ENCODE assay signal across 8 cellular contexts in the genomic region with DNA sequence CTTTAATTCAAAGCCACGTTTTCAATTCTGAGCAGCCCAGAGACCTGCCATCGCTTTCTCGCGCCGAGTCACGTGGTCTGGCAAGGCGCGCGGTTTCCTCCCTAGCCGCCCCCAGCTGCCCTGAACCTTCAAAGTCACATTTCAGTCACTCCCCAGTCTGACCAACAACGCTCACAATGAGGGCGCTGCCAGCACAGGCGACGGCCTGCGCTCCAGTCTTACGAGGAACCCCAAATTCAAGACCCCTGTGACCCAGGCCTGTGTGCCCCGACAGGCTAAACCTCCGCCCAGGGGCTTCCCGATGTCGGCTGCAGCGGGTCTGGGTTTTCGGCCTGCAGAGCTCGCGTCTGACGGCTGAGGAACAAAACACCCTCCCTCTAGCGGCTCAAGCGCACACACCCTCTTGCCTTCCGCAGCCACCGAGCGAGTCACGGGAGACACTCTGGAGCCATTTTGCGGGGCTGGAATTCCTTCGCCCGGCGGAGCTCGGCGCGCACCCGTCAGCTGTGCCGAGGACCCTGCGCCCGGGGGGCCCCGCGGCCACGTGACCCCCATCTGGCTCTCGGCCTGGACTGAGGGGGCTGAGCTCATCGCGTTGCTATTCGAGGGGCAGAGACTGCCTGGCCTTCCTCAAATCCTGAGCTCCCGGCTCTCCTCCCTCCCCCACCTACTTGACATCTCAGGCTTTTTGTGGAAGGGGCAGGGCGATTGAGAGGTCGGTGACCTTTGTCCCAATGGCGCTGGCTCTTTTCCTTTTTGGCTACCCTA.
DNase-seq lines count a peak whose midpoint lies in the region; ATAC-seq, FAIRE-seq and TF ChIP-seq lines count a peak whose summit lies in the region.

No MANE protein-coding gene starts in this region.

- peaks cover 92% of the 10 kb centered on the region for H3K4me1 Mint-ChIP-seq in chondrocyte (ENCODE audit: low read depth)

- peak overlapping the region; percentile 95 to 98 for H3K27ac ChIP-seq in kidney (ENCODE audit: low read depth in 2 of 2, low read length in 2 of 2)

- H3K27me3 Mint-ChIP-seq in chondrocyte (ENCODE audit: low read depth), result no peaks in the 10 kb centered on the region

- peak overlapping the region; percentile 62 to 64 for H3K4me3 ChIP-seq in kidney (ENCODE audit: low read length in 2 of 2)

- no peaks in the 10 kb centered on the region for H3K9me3 Mint-ChIP-seq in chondrocyte (ENCODE audit: low read depth)

- FAIRE-seq in GM12891 (lab: Jason Lieb, UNC) (no peak), kidney (lab: Jason Lieb, UNC) (no peak)

- H3K27ac Mint-ChIP-seq in chondrocyte (ENCODE audit: unreplicated experiment), result peak overlapping the region; percentile 97

- peaks cover 15 to 18% of the 10 kb centered on the region in 2 donors for H3K4me1 ChIP-seq in kidney (ENCODE audit: control insufficient read depth in 1 of 2, insufficient read depth in 1 of 2, low read depth in 1 of 2, low read length in 2 of 2)

- H3K4me3 Mint-ChIP-seq in chondrocyte (ENCODE audit: unreplicated experiment), result peak overlapping the region; percentile 62

- no peaks in the 10 kb centered on the region for H3K9me3 ChIP-seq in kidney (ENCODE audit: control insufficient read depth in 1 of 2, low read length in 2 of 2)

- no peaks in the 10 kb centered on the region for H3K36me3 ChIP-seq in kidney (ENCODE audit: control insufficient read depth in 1 of 2, insufficient read depth in 2 of 2, low read length in 2 of 2)

- TF ChIP-seq CTCF in chondrocyte (IDR thresholded peaks at IDR 0.05) (peak; percentile 83), kidney (IDR thresholded peaks at IDR 0.05; ENCODE audit: borderline replicate concordance, extremely low read depth, insufficient read depth) (peak; percentile 44)

- peaks cover 40% of the 10 kb centered on the region for H3K36me3 Mint-ChIP-seq in chondrocyte (ENCODE audit: low read depth)

- TF ChIP-seq POLR2A in GM12891 (IDR thresholded peaks at IDR 0.05; ENCODE audit: low read depth, low read length), result no peak

- ATAC-seq in HG02759 (IDR thresholded peaks at IDR 0.05; ENCODE audit: unreplicated experiment), result peak; percentile 81

- H3K9ac ChIP-seq in kidney (ENCODE audit: low read length in 2 of 2), result peak overlapping the region; percentile 71 to 83

- intact Hi-C loops in kidney (cut with DNase I), result no loop called here

- peak; percentile 74 for DNase-seq in GM12891 (ENCODE audit: insufficient read length, low spot score)
- peak; percentile 50 for DNase-seq in NCI-H2107 (lab: John Stamatoyannopoulos, UW)
- peak; percentile 73 for DNase-seq in activated CD4-positive, CD25-positive, alpha-beta regulatory T cell treated with anti-CD3 and anti-CD28 coated beads, Interleukin-2, amount 50 U/mL, for 72 hours
- peak; percentile 93 for DNase-seq in chondrocyte (ENCODE audit: low spot score)
- DNase-seq in kidney, result peak; percentile 97
- peak; percentile 59 for DNase-seq in stimulated activated CD4-positive, alpha-beta T cell treated with anti-CD3 and anti-CD28 coated beads, Interleukin-12 subunit alpha, Interleukin-12 subunit beta, amount 100 ng/mL, for 4 hours
- no peak for DNase-seq in NCI-H2081 (lab: John Stamatoyannopoulos, UW)

TF ChIP-seq in GM12891, 5 proteins besides CTCF, POLR2A, EP300 and RAD21:
- TF ChIP-seq TAF1 (IDR thresholded peaks at IDR 0.05; ENCODE audit: low read depth, low read length) (no peak), POU2F2 (IDR thresholded peaks at IDR 0.05; ENCODE audit: low read depth, low read length) (no peak), SPI1 (IDR thresholded peaks at IDR 0.05; ENCODE audit: low read depth, low read length) (no peak), PAX5 (IDR thresholded peaks at IDR 0.05; ENCODE audit: insufficient read depth, low read length, severe bottlenecking) (no peak), POLR2AphosphoS5 (IDR thresholded peaks at IDR 0.05; ENCODE audit: low read depth, low read length) (no peak)

Comparison
In these comparisons a context has a peak if more than half of its experiments do, and no peak if none do; other contexts are left out.
1. DNase-seq: peak in GM12891 (single experiment), NCI-H2107 (single experiment), activated CD4-positive, CD25-positive, alpha-beta regulatory T cell treated with anti-CD3 and anti-CD28 coated beads, Interleukin-2, amount 50 U/mL, for 72 hours (single experiment), chondrocyte (single experiment), kidney (single experiment) and stimulated activated CD4-positive, alpha-beta T cell treated with anti-CD3 and anti-CD28 coated beads, Interleukin-12 subunit alpha, Interleukin-12 subunit beta, amount 100 ng/mL, for 4 hours (single experiment); none in NCI-H2081 (0 of 2).